ENCODE assay signal across 31 cellular contexts in genomic region chr19:8123683-8124082, GRCh38. TPM values are rescaled to one million over a fixed set of nuclear protein-coding genes. Genes with fewer than 3 reads are reported as not detected.
"Had no signal": no experiment of that assay in that cellular context is flagged by ENCODE, and none has a peak within 500 bp of the region (broad histone marks: within the 10 kb centered on the region; RNA-seq: fewer than 3 reads in every experiment).

No MANE protein-coding gene starts in this region.

- H3K4me1 ChIP-seq: SJCRH30 had no signal

- H3K4me3 Mint-ChIP-seq: activated CD4-positive, alpha-beta memory T cell treated with anti-CD3 and anti-CD28 coated beads, Interleukin-2, amount 10 ng/mL, durations not matched to agents 7 days and 5 days; activated CD8-positive, alpha-beta memory T cell treated with anti-CD3 and anti-CD28 coated beads, Interleukin-2, amount 10 ng/mL, durations not matched to agents 7 days and 5 days; activated naive CD4-positive, alpha-beta T cell treated with anti-CD3 and anti-CD28 coated beads, Interleukin-2, amount 10 ng/mL, durations not matched to agents 7 days and 5 days; activated naive CD8-positive, alpha-beta T cell; activated naive CD8-positive, alpha-beta T cell treated with anti-CD3 and anti-CD28 coated beads, Interleukin-2, amount 50 U/mL, for 24 hours; brain; T-helper 2 cell treated with Interferon-gamma antibody and Interleukin-4, amounts not matched to agents 5 μg/mL and 100 μg/mL, for 36 hours had no signal

- H3K27me3 Mint-ChIP-seq: activated CD4-positive, alpha-beta memory T cell treated with anti-CD3 and anti-CD28 coated beads, Interleukin-2, amount 10 ng/mL, durations not matched to agents 7 days and 5 days; activated CD8-positive, alpha-beta memory T cell treated with anti-CD3 and anti-CD28 coated beads, Interleukin-2, amount 10 ng/mL, durations not matched to agents 7 days and 5 days had no signal

- FAIRE-seq: bronchial epithelial cell, TTC549 had no signal

- H3K36me3 ChIP-seq: SJCRH30 had no signal

- H3K4me3 ChIP-seq: SJCRH30, SK-N-MC had no signal

- H3K4me1 Mint-ChIP-seq: activated CD4-positive, alpha-beta memory T cell treated with anti-CD3 and anti-CD28 coated beads, Interleukin-2, amount 10 ng/mL, durations not matched to agents 7 days and 5 days; activated CD8-positive, alpha-beta memory T cell treated with anti-CD3 and anti-CD28 coated beads, Interleukin-2, amount 10 ng/mL, durations not matched to agents 7 days and 5 days; activated naive CD4-positive, alpha-beta T cell treated with anti-CD3 and anti-CD28 coated beads, Interleukin-2, amount 10 ng/mL, durations not matched to agents 7 days and 5 days; activated naive CD8-positive, alpha-beta T cell treated with anti-CD3 and anti-CD28 coated beads, Interleukin-2, amount 50 U/mL, for 24 hours; brain had no signal

- ATAC-seq: activated CD8-positive, alpha-beta memory T cell treated with anti-CD3 and anti-CD28 coated beads, Interleukin-2, amount 10 ng/mL, durations not matched to agents 7 days and 5 days; activated naive CD8-positive, alpha-beta T cell treated with anti-CD3 and anti-CD28 coated beads, Interleukin-2, amount 50 U/mL, for 24 hours; Panc1 had no signal

- H3K27ac Mint-ChIP-seq: activated CD4-positive, alpha-beta memory T cell treated with anti-CD3 and anti-CD28 coated beads, Interleukin-2, amount 10 ng/mL, durations not matched to agents 7 days and 5 days; activated CD8-positive, alpha-beta memory T cell treated with anti-CD3 and anti-CD28 coated beads, Interleukin-2, amount 10 ng/mL, durations not matched to agents 7 days and 5 days; activated naive CD4-positive, alpha-beta T cell treated with anti-CD3 and anti-CD28 coated beads, Interleukin-2, amount 10 ng/mL, durations not matched to agents 7 days and 5 days; activated naive CD8-positive, alpha-beta T cell; activated naive CD8-positive, alpha-beta T cell treated with anti-CD3 and anti-CD28 coated beads, Interleukin-2, amount 50 U/mL, for 24 hours; brain; T-helper 2 cell treated with Interferon-gamma antibody and Interleukin-4, amounts not matched to agents 5 μg/mL and 100 μg/mL, for 36 hours had no signal

- DNase-seq: activated CD4-positive, alpha-beta memory T cell treated with anti-CD3 and anti-CD28 coated beads, Interleukin-2, amount 10 ng/mL, durations not matched to agents 7 days and 5 days; activated CD4-positive, alpha-beta T cell treated with anti-CD3 and anti-CD28 coated beads for 1 hour; activated CD4-positive, alpha-beta T cell treated with anti-CD3 and anti-CD28 coated beads for 48 hours; activated CD8-positive, alpha-beta memory T cell treated with anti-CD3 and anti-CD28 coated beads for 24 hours; activated CD8-positive, alpha-beta memory T cell treated with anti-CD3 and anti-CD28 coated beads, Interleukin-2, amount 10 ng/mL, durations not matched to agents 7 days and 5 days; activated CD8-positive, alpha-beta memory T cell treated with anti-CD3 and anti-CD28 coated beads, Interleukin-2, amount 50 U/mL, for 48 hours; activated effector memory CD4-positive, alpha-beta T cell treated with Interleukin-2 at 50 U/mL for 16 hours; activated naive CD4-positive, alpha-beta T cell treated with anti-CD3 and anti-CD28 coated beads, Interleukin-2, amount 10 ng/mL, durations not matched to agents 7 days and 5 days; activated naive CD8-positive, alpha-beta T cell treated with anti-CD3 and anti-CD28 coated beads, Interleukin-2, amount 50 U/mL, for 24 hours; activated T-cell treated with anti-CD3 and anti-CD28 coated beads, Interleukin-2, amount 50 U/mL, for 48 hours; anterior cingulate cortex; caudate nucleus; Karpas-422; NCI-H1105 treated with DMSO at 0.1 percent for 48 hours; NCI-H1436; NCI-H1694; NCI-H1930; NCI-H2081 treated with DMSO at 0.1 percent for 48 hours; NCI-H345; NCI-H524 treated with DMSO at 0.1 percent for 48 hours; SHP77; SJCRH30 had no signal

- H3K36me3 Mint-ChIP-seq: activated CD8-positive, alpha-beta memory T cell treated with anti-CD3 and anti-CD28 coated beads, Interleukin-2, amount 10 ng/mL, durations not matched to agents 7 days and 5 days; activated naive CD4-positive, alpha-beta T cell treated with anti-CD3 and anti-CD28 coated beads, Interleukin-2, amount 10 ng/mL, durations not matched to agents 7 days and 5 days; activated naive CD8-positive, alpha-beta T cell had no signal

- H3K27me3 ChIP-seq: SJCRH30 had no signal

- H3K9me3 ChIP-seq: SJCRH30 had no signal

- H3K9me3 Mint-ChIP-seq: activated CD4-positive, alpha-beta memory T cell treated with anti-CD3 and anti-CD28 coated beads, Interleukin-2, amount 10 ng/mL, durations not matched to agents 7 days and 5 days; activated naive CD4-positive, alpha-beta T cell treated with anti-CD3 and anti-CD28 coated beads, Interleukin-2, amount 10 ng/mL, durations not matched to agents 7 days and 5 days; activated naive CD8-positive, alpha-beta T cell treated with anti-CD3 and anti-CD28 coated beads, Interleukin-2, amount 50 U/mL, for 24 hours; brain; T-helper 2 cell treated with Interferon-gamma antibody and Interleukin-4, amounts not matched to agents 5 μg/mL and 100 μg/mL, for 36 hours had no signal

- H3K27ac ChIP-seq: SJCRH30, SK-N-MC had no signal

RNA-seq across cellular contexts. Expression of gene FBN3, which starts 25.7 kb away (rescaled TPM):
- total RNA-seq: activated CD4-positive, alpha-beta memory T cell treated with anti-CD3 and anti-CD28 coated beads, Interleukin-2, amount 10 ng/mL, durations not matched to agents 7 days and 5 days; bronchial epithelial cell; MCF 10A; RPMI7951 had no signal
